11 cellular contexts compared by ENCODE assay signal in the genomic region with DNA sequence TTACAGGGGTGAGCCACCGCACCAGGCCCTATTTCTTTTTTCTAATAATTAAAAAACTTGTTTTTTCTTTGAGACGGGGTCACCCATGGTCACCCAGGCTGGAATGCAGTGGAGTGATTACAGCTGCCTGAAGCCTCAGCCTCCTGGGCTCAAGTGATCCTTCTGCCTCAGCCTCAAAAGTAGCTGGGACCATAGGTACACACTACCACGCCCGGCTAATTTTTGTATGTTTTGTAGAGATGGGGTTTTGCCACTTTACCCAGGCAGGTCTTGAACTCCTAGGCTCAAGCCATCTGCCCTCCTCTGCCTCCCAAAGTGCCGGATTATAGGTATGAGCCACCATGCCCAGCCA. TPM values are rescaled to one million over a fixed set of nuclear protein-coding genes. Genes with fewer than 3 reads are reported as not detected.
DNase-seq lines count a peak whose midpoint lies in the region; ATAC-seq and TF ChIP-seq lines count a peak whose summit lies in the region.
"Had no signal": no experiment of that assay in that cellular context is flagged by ENCODE, and none has a peak within 500 bp of the region (broad histone marks: within the 10 kb centered on the region; RNA-seq: fewer than 3 reads in every experiment).

No MANE protein-coding gene starts in this region.

- H3K27me3 ChIP-seq in H7 (ENCODE audit: control insufficient read depth, insufficient read depth, low read length) (no peaks in the 10 kb centered on the region), brain microvascular endothelial cell (replicated peaks) (no peaks in the 10 kb centered on the region)
- H3K27me3 ChIP-seq: foreskin keratinocyte had no signal

- no peak overlapping the region for H3K4me3 ChIP-seq in H7 (ENCODE audit: insufficient read depth, low read depth, low read length)
- H3K4me3 ChIP-seq in brain microvascular endothelial cell (ENCODE audit: low read depth, low read length), result no peak overlapping the region

- H3K27ac ChIP-seq in brain microvascular endothelial cell, result no peak overlapping the region

- H3K36me3 ChIP-seq in H7 (replicated peaks; ENCODE audit: control insufficient read depth, insufficient read depth, low read length) (0 out of 2 replicates have a peak, but pooled peaks cover 2% of the 10 kb centered on the region), brain microvascular endothelial cell (replicated peaks) (no peaks in the 10 kb centered on the region)

- no peak for ATAC-seq in natural killer cell
- no peak for ATAC-seq in natural killer cell treated with Interleukin-12 subunit alpha and Interleukin-12 subunit beta and Interleukin-15 and Interleukin-18, amount 100 ng/mL, for 72 hours
- no peak for ATAC-seq in activated naive CD8-positive, alpha-beta T cell treated with anti-CD3 and anti-CD28 coated beads, Interleukin-2, amount 10 ng/mL, durations not matched to agents 7 days and 5 days (ENCODE audit: low read depth)

- in situ Hi-C loops in brain microvascular endothelial cell (cut with HindIII; ENCODE audit: low pct_ligation_motif_present, low sequenced_read_pairs), result no loop called here

- peak overlapping the region; percentile 85 for H3K4me3 Mint-ChIP-seq in natural killer cell
- no peak overlapping the region for H3K4me3 Mint-ChIP-seq in natural killer cell treated with Interleukin-12 subunit alpha and Interleukin-12 subunit beta and Interleukin-15 and Interleukin-18, amount 100 ng/mL, for 72 hours
- H3K4me3 Mint-ChIP-seq in activated naive CD8-positive, alpha-beta T cell treated with anti-CD3 and anti-CD28 coated beads, Interleukin-2, amount 10 ng/mL, durations not matched to agents 7 days and 5 days, result no peak overlapping the region
- H3K4me3 Mint-ChIP-seq in mesothelial cell of epicardium, result peak overlapping the region; percentile 67

- intact Hi-C loops in natural killer cell (cut with micrococcal nuclease), result no loop called here

- no peaks in the 10 kb centered on the region for H3K9me3 Mint-ChIP-seq in natural killer cell
- H3K9me3 Mint-ChIP-seq in natural killer cell treated with Interleukin-12 subunit alpha and Interleukin-12 subunit beta and Interleukin-15 and Interleukin-18, amount 100 ng/mL, for 72 hours, result no peaks in the 10 kb centered on the region
- no peaks in the 10 kb centered on the region for H3K9me3 Mint-ChIP-seq in activated naive CD8-positive, alpha-beta T cell treated with anti-CD3 and anti-CD28 coated beads, Interleukin-2, amount 10 ng/mL, durations not matched to agents 7 days and 5 days
- no peaks in the 10 kb centered on the region for H3K9me3 Mint-ChIP-seq in mesothelial cell of epicardium
- H3K9me3 Mint-ChIP-seq: H9 had no signal

- no peaks in the 10 kb centered on the region for H3K36me3 Mint-ChIP-seq in natural killer cell
- no peaks in the 10 kb centered on the region for H3K36me3 Mint-ChIP-seq in natural killer cell treated with Interleukin-12 subunit alpha and Interleukin-12 subunit beta and Interleukin-15 and Interleukin-18, amount 100 ng/mL, for 72 hours
- peaks cover 6% of the 10 kb centered on the region for H3K36me3 Mint-ChIP-seq in activated naive CD8-positive, alpha-beta T cell treated with anti-CD3 and anti-CD28 coated beads, Interleukin-2, amount 10 ng/mL, durations not matched to agents 7 days and 5 days
- H3K36me3 Mint-ChIP-seq in mesothelial cell of epicardium, result no peaks in the 10 kb centered on the region

- H3K27me3 Mint-ChIP-seq in natural killer cell (ENCODE audit: low read depth in 2 of 2) (no peaks in the 10 kb centered on the region), mesothelial cell of epicardium (ENCODE audit: low read depth) (no peaks in the 10 kb centered on the region)
- no peaks in the 10 kb centered on the region for H3K27me3 Mint-ChIP-seq in natural killer cell treated with Interleukin-12 subunit alpha and Interleukin-12 subunit beta and Interleukin-15 and Interleukin-18, amount 100 ng/mL, for 72 hours
- peaks cover 12% of the 10 kb centered on the region for H3K27me3 Mint-ChIP-seq in activated naive CD8-positive, alpha-beta T cell treated with anti-CD3 and anti-CD28 coated beads, Interleukin-2, amount 10 ng/mL, durations not matched to agents 7 days and 5 days

- TF ChIP-seq CTCF in natural killer cell (IDR thresholded peaks at IDR 0.05), result no peak
- TF ChIP-seq CTCF in mesothelial cell of epicardium (IDR thresholded peaks at IDR 0.05; ENCODE audit: unreplicated experiment), result no peak
- no peak for TF ChIP-seq CTCF in brain microvascular endothelial cell (IDR thresholded peaks at IDR 0.05; ENCODE audit: low read depth, low read length, missing control alignments)

- POLR2A ChIA-PET in activated naive CD8-positive, alpha-beta T cell treated with anti-CD3 and anti-CD28 coated beads, Interleukin-2, amount 10 ng/mL, durations not matched to agents 7 days and 5 days (lab: Charles Lee), result no interaction called here

- DNase-seq in natural killer cell, result no peak
- DNase-seq in natural killer cell treated with Interleukin-12 subunit alpha and Interleukin-12 subunit beta and Interleukin-15 and Interleukin-18, amount 100 ng/mL, for 72 hours (ENCODE audit: low spot score), result no peak
- no peak for DNase-seq in activated naive CD8-positive, alpha-beta T cell treated with anti-CD3 and anti-CD28 coated beads, Interleukin-2, amount 10 ng/mL, durations not matched to agents 7 days and 5 days
- no peak for DNase-seq in mesothelial cell of epicardium (ENCODE audit: low spot score in 2 of 2, unreplicated experiment in 2 of 2)
- DNase-seq in GM19238 (ENCODE audit: insufficient read length, low spot score), result no peak
- DNase-seq in H7, result no peak
- no peak for DNase-seq in brain microvascular endothelial cell
- no peak for DNase-seq in NCI-H510A (lab: John Stamatoyannopoulos, UW)
- DNase-seq: cerebellar nuclear complex, H9 had no signal

- H3K4me1 Mint-ChIP-seq in natural killer cell (peaks cover 13 to 32% of the 10 kb centered on the region in 2 donors), mesothelial cell of epicardium (peaks cover 33% of the 10 kb centered on the region)
- H3K4me1 Mint-ChIP-seq in natural killer cell treated with Interleukin-12 subunit alpha and Interleukin-12 subunit beta and Interleukin-15 and Interleukin-18, amount 100 ng/mL, for 72 hours (ENCODE audit: low read depth in 2 of 2), result peaks cover 23 to 27% of the 10 kb centered on the region in 2 donors
- peaks cover 25% of the 10 kb centered on the region for H3K4me1 Mint-ChIP-seq in activated naive CD8-positive, alpha-beta T cell treated with anti-CD3 and anti-CD28 coated beads, Interleukin-2, amount 10 ng/mL, durations not matched to agents 7 days and 5 days

- H3K27ac Mint-ChIP-seq in natural killer cell (no peak overlapping the region), mesothelial cell of epicardium (no peak overlapping the region)
- no peak overlapping the region for H3K27ac Mint-ChIP-seq in natural killer cell treated with Interleukin-12 subunit alpha and Interleukin-12 subunit beta and Interleukin-15 and Interleukin-18, amount 100 ng/mL, for 72 hours
- peak overlapping the region; percentile 57 for H3K27ac Mint-ChIP-seq in activated naive CD8-positive, alpha-beta T cell treated with anti-CD3 and anti-CD28 coated beads, Interleukin-2, amount 10 ng/mL, durations not matched to agents 7 days and 5 days

RNA-seq across cellular contexts. Expression of gene TKT, which starts 0.9 kb away (rescaled TPM):
- 100 to 1,000 TPM in 2 of 3 donors, 10 to 100 TPM in 1; 82.9 to 126 (median 107) TPM for total RNA-seq in natural killer cell
- 100 to 1,000 TPM; 171 to 339 TPM for total RNA-seq in natural killer cell treated with Interleukin-12 subunit alpha and Interleukin-12 subunit beta and Interleukin-15 and Interleukin-18, amount 100 ng/mL, for 72 hours
- total RNA-seq in activated naive CD8-positive, alpha-beta T cell treated with anti-CD3 and anti-CD28 coated beads, Interleukin-2, amount 10 ng/mL, durations not matched to agents 7 days and 5 days, result 100 to 1,000 TPM; 204 to 210 TPM
- total RNA-seq in mesothelial cell of epicardium, result 181 to 185 TPM (median 181 TPM) in 3 replicates
- 1,918 and 2,169 TPM in 2 replicates for total RNA-seq in H7 (2014; rRNA removed; shearing (Covaris generic))

Comparison
In these comparisons a context has a peak if more than half of its experiments do, and no peak if none do; other contexts are left out.
1. H3K4me3 Mint-ChIP-seq: peak in natural killer cell (single experiment) and mesothelial cell of epicardium (single experiment); none in natural killer cell treated with Interleukin-12 subunit alpha and Interleukin-12 subunit beta and Interleukin-15 and Interleukin-18, amount 100 ng/mL, for 72 hours (single experiment) and activated naive CD8-positive, alpha-beta T cell treated with anti-CD3 and anti-CD28 coated beads, Interleukin-2, amount 10 ng/mL, durations not matched to agents 7 days and 5 days (single experiment).